In the genomic region with DNA sequence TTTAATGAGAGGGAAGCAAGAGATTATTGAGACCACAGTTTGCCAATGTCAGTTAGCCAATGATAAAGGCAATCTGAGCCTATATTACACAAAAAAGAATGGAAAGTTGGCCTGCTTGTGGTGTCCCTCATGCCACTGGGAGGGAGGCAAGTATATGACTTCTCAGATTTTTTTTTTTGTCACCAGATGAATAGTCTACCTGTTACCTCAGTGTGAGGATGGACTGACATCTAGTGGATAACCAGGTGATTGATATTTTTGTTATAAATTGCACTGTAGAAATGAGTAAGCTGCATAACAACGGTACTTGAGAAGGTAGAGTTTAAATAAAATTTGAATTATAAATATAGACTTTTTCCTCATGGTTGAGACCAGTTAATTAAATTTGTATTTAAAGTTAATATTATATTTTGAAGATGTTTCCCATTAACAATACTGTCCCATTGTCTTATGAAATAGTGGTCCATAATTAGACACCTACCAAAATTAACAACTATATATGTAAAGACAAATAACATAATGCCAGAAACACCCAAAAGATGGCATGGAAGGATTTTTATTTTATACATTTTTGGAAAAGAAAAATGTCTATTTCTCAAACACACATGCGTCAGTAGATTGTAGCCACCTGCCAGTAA, we compare ENCODE assay signal across 8 cellular contexts.
DNase-seq lines count a peak whose midpoint lies in the region; ATAC-seq, FAIRE-seq and TF ChIP-seq lines count a peak whose summit lies in the region.

No MANE protein-coding gene starts in this region.

- FAIRE-seq in GM12891 (lab: Jason Lieb, UNC), result peak; percentile 5

- ATAC-seq in HG03196 (IDR thresholded peaks at IDR 0.05; ENCODE audit: unreplicated experiment), result peak; percentile 54

- TF ChIP-seq CTCF in AG09309 (IDR thresholded peaks at IDR 0.05; ENCODE audit: control insufficient read depth, insufficient read depth, low read depth, low read length, missing control alignments) (peak; percentile 62), SK-N-SH (IDR thresholded peaks at IDR 0.05) (peak; percentile 73), stomach (IDR thresholded peaks at IDR 0.05) (peak in 4 of 7 experiments; percentile 33 to 73 (median 59))

- H3K27ac ChIP-seq in SK-N-SH (ENCODE audit: low read depth in 2 of 2, low read length in 1 of 2) (no peak overlapping the region), stomach (no peak overlapping the region)

- H3K4me2 ChIP-seq in SK-N-SH, result no peak overlapping the region

- no peaks in the 10 kb centered on the region for H3K36me3 ChIP-seq in SK-N-SH (replicated peaks in 1 of 2; ENCODE audit: control insufficient read depth in 1 of 2, insufficient read depth in 2 of 2, low read length in 1 of 2)
- H3K36me3 ChIP-seq in stomach, result no peaks in the 10 kb centered on the region

- H2AFZ ChIP-seq in SK-N-SH (ENCODE audit: low read depth), result no peak overlapping the region

- no peaks in the 10 kb centered on the region for H3K9me2 ChIP-seq in SK-N-SH

- POLR2A ChIA-PET in SK-N-SH (lab: Yijun Ruan, JAX), result no interaction called here

- H3K9me3 ChIP-seq in SK-N-SH (no peaks in the 10 kb centered on the region), stomach (no peaks in the 10 kb centered on the region)

- no peak for TF ChIP-seq EP300 in SK-N-SH (IDR thresholded peaks at IDR 0.05; ENCODE audit: borderline replicate concordance in 1 of 2, low read depth in 1 of 2, low read length in 1 of 2)
- TF ChIP-seq EP300 in stomach (IDR thresholded peaks at IDR 0.05), result no peak

- DNase-seq in AG09309 (ENCODE audit: low read depth) (peak; percentile 14), GM12891 (ENCODE audit: insufficient read length, low spot score) (no peak), SK-N-SH (peak; percentile 17), glomerular endothelial cell (ENCODE audit: extremely low read depth, low read depth, low spot score) (peak; percentile 44), stomach (no peak)
- DNase-seq in stimulated activated CD8-positive, alpha-beta memory T cell treated with anti-CD3 and anti-CD28 coated beads, Interleukin-4, amount 100 ng/mL, for 48 hours, result no peak
- no peak for DNase-seq in stimulated activated naive CD4-positive, alpha-beta T cell treated with Interleukin-2 at 50 U/mL for 16 hours (lab: John Stamatoyannopoulos, UW)

- no peak overlapping the region for H3K9ac ChIP-seq in SK-N-SH

- intact Hi-C loops in stomach (cut with DNase I; ENCODE audit: low total_unique reads), result no loop called here

- H3F3A ChIP-seq in SK-N-SH (replicated peaks; ENCODE audit: insufficient read depth), result no peaks in the 10 kb centered on the region

- TF ChIP-seq RAD21 in SK-N-SH (IDR thresholded peaks at IDR 0.05; ENCODE audit: low read length), result peak; percentile 85

- H3K4me3 ChIP-seq in AG09309 (ENCODE audit: control insufficient read depth, low read depth, low read length) (no peak overlapping the region), SK-N-SH (ENCODE audit: low read depth in 2 of 2, low read length in 1 of 2) (no peak overlapping the region), stomach (no peak overlapping the region)

- no peaks in the 10 kb centered on the region for H3K79me2 ChIP-seq in SK-N-SH (ENCODE audit: insufficient read depth)

- H3K4me1 ChIP-seq in SK-N-SH (ENCODE audit: control insufficient read depth in 1 of 2, insufficient read depth in 2 of 2, low read depth in 1 of 2, low read length in 1 of 2) (no peaks in the 10 kb centered on the region), stomach (no peaks in the 10 kb centered on the region)

- H3K27me3 ChIP-seq in SK-N-SH (ENCODE audit: insufficient read depth), result no peaks in the 10 kb centered on the region
- no peaks in the 10 kb centered on the region for H3K27me3 ChIP-seq in stomach

- no peak for TF ChIP-seq POLR2A in GM12891 (IDR thresholded peaks at IDR 0.05; ENCODE audit: low read depth, low read length)
- no peak for TF ChIP-seq POLR2A in stomach (IDR thresholded peaks at IDR 0.05)

- CTCF ChIA-PET in SK-N-SH (lab: Yijun Ruan, JAX), result interaction anchor here (0.6 to 3.6 kb wide), 11 partner anchors 8 to 362 kb away, joined by 3 to 25 read pairs (median 5); no protein-coding TSS in a partner anchor

- WGBS in SK-N-SH (ENCODE audit: low lambda C conversion rate), result 73% methylated on average over 2 of the region's 2 CpGs
- WGBS in stomach, 5 donors, result 56 to 70% (median 65%) methylated on average over 2 of the region's 2 CpGs

- no peaks in the 10 kb centered on the region for H4K20me1 ChIP-seq in SK-N-SH (ENCODE audit: insufficient read depth)

TF ChIP-seq in GM12891, 5 proteins besides CTCF, POLR2A, EP300 and RAD21:
- TF ChIP-seq POU2F2 (IDR thresholded peaks at IDR 0.05; ENCODE audit: low read depth, low read length) (no peak), TAF1 (IDR thresholded peaks at IDR 0.05; ENCODE audit: low read depth, low read length) (no peak), POLR2AphosphoS5 (IDR thresholded peaks at IDR 0.05; ENCODE audit: low read depth, low read length) (no peak), PAX5 (IDR thresholded peaks at IDR 0.05; ENCODE audit: insufficient read depth, low read length, severe bottlenecking) (no peak), SPI1 (IDR thresholded peaks at IDR 0.05; ENCODE audit: low read depth, low read length) (no peak)
TF ChIP-seq in GM12891: peak in this region for 0.

TF ChIP-seq in SK-N-SH, 30 proteins besides CTCF, POLR2A, EP300 and RAD21:
- peak; percentile 78 for TF ChIP-seq SMC3 (IDR thresholded peaks at IDR 0.05; ENCODE audit: low read depth, low read length)
- no peak for TF ChIP-seq YY1 (IDR thresholded peaks at IDR 0.05; ENCODE audit: low read depth)

Comparison
In these comparisons a context has a peak if more than half of its experiments do, and no peak if none do; other contexts are left out.
1. DNase-seq: peak in AG09309 (single experiment), SK-N-SH (single experiment) and glomerular endothelial cell (single experiment); none in GM12891 (single experiment), stomach (single experiment), stimulated activated CD8-positive, alpha-beta memory T cell treated with anti-CD3 and anti-CD28 coated beads, Interleukin-4, amount 100 ng/mL, for 48 hours (single experiment) and stimulated activated naive CD4-positive, alpha-beta T cell treated with Interleukin-2 at 50 U/mL for 16 hours (single experiment).
2. Peak in every context shown above with its lines, with median percentiles within 50 percentile points of each other: CTCF ChIP-seq.